ENCODE assay signal across 24 cellular contexts in the genomic region with DNA sequence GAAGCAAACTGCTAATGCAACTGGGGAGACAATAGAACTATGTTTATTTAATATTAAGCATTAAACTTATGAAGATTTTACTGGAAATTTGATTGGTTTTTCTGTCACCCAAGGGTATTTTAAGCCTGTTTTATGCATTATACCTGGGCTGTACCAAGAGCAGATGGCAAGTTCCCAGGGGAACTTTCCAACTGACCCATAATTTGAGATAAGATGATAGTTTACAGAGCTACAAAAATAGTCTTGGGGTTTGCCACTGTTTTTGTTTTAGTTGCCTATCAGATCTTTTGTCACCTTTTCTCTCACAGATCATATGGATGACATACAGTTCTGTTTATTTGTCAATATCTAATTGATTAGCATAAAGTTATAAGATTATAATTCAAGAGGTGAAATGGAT.
"Had no signal": no experiment of that assay in that cellular context is flagged by ENCODE, and none has a peak within 500 bp of the region (broad histone marks: within the 10 kb centered on the region; RNA-seq: fewer than 3 reads in every experiment).

No MANE protein-coding gene starts in this region.

- H3K36me3 Mint-ChIP-seq: immature natural killer cell; stimulated activated memory B cell treated with anti-CD40 and anti-IgM and Interleukin-4, amounts not matched to agents 10 μg/mL and 1 μg/mL and 100 μg/mL, for 72 hours had no signal

- ATAC-seq: naive thymus-derived CD4-positive, alpha-beta T cell; stimulated activated memory B cell treated with anti-CD40 and anti-IgM and Interleukin-4, amounts not matched to agents 10 μg/mL and 1 μg/mL and 100 μg/mL, for 72 hours had no signal

- H3K36me3 ChIP-seq: cardiac muscle cell, left ventricle myocardium inferior, sigmoid colon, stomach, suprapubic skin, tibial nerve had no signal

- DNase-seq: activated CD4-positive, alpha-beta T cell treated with anti-CD3 and anti-CD28 coated beads for 4 hours; activated CD4-positive, alpha-beta T cell treated with anti-CD3 and anti-CD28 coated beads, Interleukin-2, amount 50 U/mL, for 48 hours; activated CD4-positive, CD25-positive, alpha-beta regulatory T cell; activated naive CD4-positive, alpha-beta T cell treated with anti-CD3 and anti-CD28 coated beads for 36 hours; activated T-cell treated with anti-CD3 and anti-CD28 coated beads, Interleukin-2, amount 50 U/mL, for 48 hours; amygdala; effector CD4-positive, alpha-beta T cell; immature natural killer cell; kidney glomerular epithelial cell; left ventricle myocardium inferior; naive thymus-derived CD4-positive, alpha-beta T cell; retina; sigmoid colon; stimulated activated CD4-positive, alpha-beta T cell treated with anti-CD3 and anti-CD28 coated beads, Interleukin-15, amount 100 ng/mL, for 24 hours; stomach had no signal

- H2AFZ ChIP-seq: hepatocyte had no signal

- H3K9me3 Mint-ChIP-seq: immature natural killer cell; stimulated activated memory B cell treated with anti-CD40 and anti-IgM and Interleukin-4, amounts not matched to agents 10 μg/mL and 1 μg/mL and 100 μg/mL, for 72 hours had no signal

- H3K27ac ChIP-seq: cardiac muscle cell, hepatocyte, left ventricle myocardium inferior, sigmoid colon, stomach, suprapubic skin, tibial nerve had no signal

- H3K27me3 Mint-ChIP-seq: dendritic cell treated with granulocyte-macrophage colony-stimulating factor and Interleukin-4, amounts not matched to agents 40 ng/mL and 50 ng/mL, for 4 days; naive thymus-derived CD4-positive, alpha-beta T cell; progenitor cell of endocrine pancreas had no signal

- H3K27ac Mint-ChIP-seq: activated naive CD4-positive, alpha-beta T cell treated with anti-CD3 and anti-CD28 coated beads for 36 hours; dendritic cell treated with granulocyte-macrophage colony-stimulating factor and Interleukin-4, amounts not matched to agents 40 ng/mL and 50 ng/mL, for 4 days; stimulated activated memory B cell treated with anti-CD40 and anti-IgM and Interleukin-4, amounts not matched to agents 10 μg/mL and 1 μg/mL and 100 μg/mL, for 72 hours had no signal

- H3K4me3 ChIP-seq: cardiac muscle cell, hepatocyte, sigmoid colon, smooth muscle cell, stomach, suprapubic skin, tibial nerve had no signal

- H3K27me3 ChIP-seq: cardiac muscle cell, hepatocyte, sigmoid colon, stomach, suprapubic skin, tibial nerve had no signal

- H3K4me2 ChIP-seq: hepatocyte, smooth muscle cell had no signal

- H3K4me1 ChIP-seq: stomach, suprapubic skin, tibial nerve had no signal

- H3K4me3 Mint-ChIP-seq: activated naive CD4-positive, alpha-beta T cell treated with anti-CD3 and anti-CD28 coated beads for 36 hours; dendritic cell treated with granulocyte-macrophage colony-stimulating factor and Interleukin-4, amounts not matched to agents 40 ng/mL and 50 ng/mL, for 4 days; immature natural killer cell; neural crest cell; stimulated activated memory B cell treated with anti-CD40 and anti-IgM and Interleukin-4, amounts not matched to agents 10 μg/mL and 1 μg/mL and 100 μg/mL, for 72 hours had no signal
